In the genomic region with DNA sequence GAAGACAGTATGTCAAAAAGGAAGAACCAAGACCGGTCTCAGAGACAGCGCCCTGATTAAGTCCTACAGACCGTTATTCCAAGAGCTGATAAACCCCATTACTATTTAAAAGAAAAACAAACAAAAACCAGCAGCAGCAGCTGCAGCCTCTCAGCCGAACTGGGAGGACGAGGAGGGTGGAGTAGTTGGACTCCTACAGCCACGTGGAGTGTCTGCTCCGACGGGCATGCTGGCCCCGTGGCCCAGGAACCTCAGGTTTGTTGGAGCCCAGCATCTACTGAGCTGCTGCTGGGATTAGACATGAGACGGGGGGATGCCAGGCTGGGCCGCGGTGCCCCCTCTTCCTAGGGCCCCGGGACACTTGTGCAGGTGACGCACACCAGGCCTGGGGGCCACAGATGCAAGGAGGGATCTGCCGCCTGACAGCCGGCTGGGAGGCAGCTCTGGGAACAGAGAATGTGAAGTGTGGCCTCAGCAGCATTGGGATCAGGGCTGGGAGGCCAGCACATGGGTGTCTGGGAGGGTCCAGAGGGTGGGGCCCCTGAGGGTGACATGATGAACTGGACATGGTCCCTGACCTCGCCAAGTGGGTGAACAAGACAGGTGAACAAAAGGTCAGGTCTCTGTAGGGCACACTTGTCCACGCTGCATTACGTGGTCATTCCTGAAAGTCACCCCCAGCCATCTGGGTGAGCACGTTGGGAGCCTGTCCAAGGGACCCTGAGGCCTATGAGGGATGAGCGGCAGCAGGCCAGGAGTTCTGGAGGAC, we compare ENCODE assay signal across 2 cellular contexts.
TF ChIP-seq lines count a peak whose summit lies in the region.

No MANE protein-coding gene starts in this region.

TF ChIP-seq in SK-N-SH, 30 proteins besides CTCF, POLR2A, EP300 and RAD21 (continued from another document):
- TF ChIP-seq, protein P1, sequence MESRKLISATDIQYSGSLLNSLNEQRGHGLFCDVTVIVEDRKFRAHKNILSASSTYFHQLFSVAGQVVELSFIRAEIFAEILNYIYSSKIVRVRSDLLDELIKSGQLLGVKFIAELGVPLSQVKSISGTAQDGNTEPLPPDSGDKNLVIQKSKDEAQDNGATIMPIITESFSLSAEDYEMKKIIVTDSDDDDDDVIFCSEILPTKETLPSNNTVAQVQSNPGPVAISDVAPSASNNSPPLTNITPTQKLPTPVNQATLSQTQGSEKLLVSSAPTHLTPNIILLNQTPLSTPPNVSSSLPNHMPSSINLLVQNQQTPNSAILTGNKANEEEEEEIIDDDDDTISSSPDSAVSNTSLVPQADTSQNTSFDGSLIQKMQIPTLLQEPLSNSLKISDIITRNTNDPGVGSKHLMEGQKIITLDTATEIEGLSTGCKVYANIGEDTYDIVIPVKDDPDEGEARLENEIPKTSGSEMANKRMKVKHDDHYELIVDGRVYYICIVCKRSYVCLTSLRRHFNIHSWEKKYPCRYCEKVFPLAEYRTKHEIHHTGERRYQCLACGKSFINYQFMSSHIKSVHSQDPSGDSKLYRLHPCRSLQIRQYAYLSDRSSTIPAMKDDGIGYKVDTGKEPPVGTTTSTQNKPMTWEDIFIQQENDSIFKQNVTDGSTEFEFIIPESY (IDR thresholded peaks at IDR 0.05; ENCODE audit: borderline replicate concordance, low read depth) = no peak
- TF ChIP-seq MXI1 (IDR thresholded peaks at IDR 0.05; ENCODE audit: low read depth, low read length) = no peak
- TF ChIP-seq SMC3 (IDR thresholded peaks at IDR 0.05; ENCODE audit: low read depth, low read length) = no peak
- no peak for TF ChIP-seq TEAD4 (IDR thresholded peaks at IDR 0.05; ENCODE audit: borderline replicate concordance, insufficient read depth)
- TF ChIP-seq NRF1 (IDR thresholded peaks at IDR 0.05; ENCODE audit: low read depth, low read length) = no peak
- TF ChIP-seq YY1 (IDR thresholded peaks at IDR 0.05; ENCODE audit: low read depth) = no peak
- no peak for TF ChIP-seq RCOR1 (IDR thresholded peaks at IDR 0.05; ENCODE audit: low read length)
- no peak for TF ChIP-seq TCF12 (IDR thresholded peaks at IDR 0.05)
- TF ChIP-seq, protein P2, sequence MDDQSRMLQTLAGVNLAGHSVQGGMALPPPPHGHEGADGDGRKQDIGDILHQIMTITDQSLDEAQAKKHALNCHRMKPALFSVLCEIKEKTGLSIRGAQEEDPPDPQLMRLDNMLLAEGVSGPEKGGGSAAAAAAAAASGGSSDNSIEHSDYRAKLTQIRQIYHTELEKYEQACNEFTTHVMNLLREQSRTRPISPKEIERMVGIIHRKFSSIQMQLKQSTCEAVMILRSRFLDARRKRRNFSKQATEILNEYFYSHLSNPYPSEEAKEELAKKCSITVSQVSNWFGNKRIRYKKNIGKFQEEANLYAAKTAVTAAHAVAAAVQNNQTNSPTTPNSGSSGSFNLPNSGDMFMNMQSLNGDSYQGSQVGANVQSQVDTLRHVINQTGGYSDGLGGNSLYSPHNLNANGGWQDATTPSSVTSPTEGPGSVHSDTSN (IDR thresholded peaks at IDR 0.05) = no peak
- TF ChIP-seq FOXM1 (IDR thresholded peaks at IDR 0.05; ENCODE audit: low read depth) = no peak
- TF ChIP-seq, protein P3, sequence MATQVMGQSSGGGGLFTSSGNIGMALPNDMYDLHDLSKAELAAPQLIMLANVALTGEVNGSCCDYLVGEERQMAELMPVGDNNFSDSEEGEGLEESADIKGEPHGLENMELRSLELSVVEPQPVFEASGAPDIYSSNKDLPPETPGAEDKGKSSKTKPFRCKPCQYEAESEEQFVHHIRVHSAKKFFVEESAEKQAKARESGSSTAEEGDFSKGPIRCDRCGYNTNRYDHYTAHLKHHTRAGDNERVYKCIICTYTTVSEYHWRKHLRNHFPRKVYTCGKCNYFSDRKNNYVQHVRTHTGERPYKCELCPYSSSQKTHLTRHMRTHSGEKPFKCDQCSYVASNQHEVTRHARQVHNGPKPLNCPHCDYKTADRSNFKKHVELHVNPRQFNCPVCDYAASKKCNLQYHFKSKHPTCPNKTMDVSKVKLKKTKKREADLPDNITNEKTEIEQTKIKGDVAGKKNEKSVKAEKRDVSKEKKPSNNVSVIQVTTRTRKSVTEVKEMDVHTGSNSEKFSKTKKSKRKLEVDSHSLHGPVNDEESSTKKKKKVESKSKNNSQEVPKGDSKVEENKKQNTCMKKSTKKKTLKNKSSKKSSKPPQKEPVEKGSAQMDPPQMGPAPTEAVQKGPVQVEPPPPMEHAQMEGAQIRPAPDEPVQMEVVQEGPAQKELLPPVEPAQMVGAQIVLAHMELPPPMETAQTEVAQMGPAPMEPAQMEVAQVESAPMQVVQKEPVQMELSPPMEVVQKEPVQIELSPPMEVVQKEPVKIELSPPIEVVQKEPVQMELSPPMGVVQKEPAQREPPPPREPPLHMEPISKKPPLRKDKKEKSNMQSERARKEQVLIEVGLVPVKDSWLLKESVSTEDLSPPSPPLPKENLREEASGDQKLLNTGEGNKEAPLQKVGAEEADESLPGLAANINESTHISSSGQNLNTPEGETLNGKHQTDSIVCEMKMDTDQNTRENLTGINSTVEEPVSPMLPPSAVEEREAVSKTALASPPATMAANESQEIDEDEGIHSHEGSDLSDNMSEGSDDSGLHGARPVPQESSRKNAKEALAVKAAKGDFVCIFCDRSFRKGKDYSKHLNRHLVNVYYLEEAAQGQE (IDR thresholded peaks at IDR 0.05; ENCODE audit: low read depth, low read length) = no peak
- no peak for TF ChIP-seq CHD2 (IDR thresholded peaks at IDR 0.05; ENCODE audit: low read length, partially characterized antibody)

TF ChIP-seq in SK-N-SH treated with all-trans-retinoic acid at 6 μM for 48 hours, 23 proteins besides CTCF, POLR2A, EP300 and RAD21 (continued from another document):
- TF ChIP-seq, protein P4, sequence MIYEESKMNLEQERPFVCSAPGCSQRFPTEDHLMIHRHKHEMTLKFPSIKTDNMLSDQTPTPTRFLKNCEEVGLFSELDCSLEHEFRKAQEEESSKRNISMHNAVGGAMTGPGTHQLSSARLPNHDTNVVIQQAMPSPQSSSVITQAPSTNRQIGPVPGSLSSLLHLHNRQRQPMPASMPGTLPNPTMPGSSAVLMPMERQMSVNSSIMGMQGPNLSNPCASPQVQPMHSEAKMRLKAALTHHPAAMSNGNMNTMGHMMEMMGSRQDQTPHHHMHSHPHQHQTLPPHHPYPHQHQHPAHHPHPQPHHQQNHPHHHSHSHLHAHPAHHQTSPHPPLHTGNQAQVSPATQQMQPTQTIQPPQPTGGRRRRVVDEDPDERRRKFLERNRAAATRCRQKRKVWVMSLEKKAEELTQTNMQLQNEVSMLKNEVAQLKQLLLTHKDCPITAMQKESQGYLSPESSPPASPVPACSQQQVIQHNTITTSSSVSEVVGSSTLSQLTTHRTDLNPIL (CRISPR knock-in tag; IDR thresholded peaks at IDR 0.05; ENCODE audit: low read depth) = no peak
- TF ChIP-seq OSR1 (CRISPR knock-in tag; IDR thresholded peaks at IDR 0.05) (no peak), ZNF70 (CRISPR knock-in tag; IDR thresholded peaks at IDR 0.05) (no peak), GLIS3 (CRISPR knock-in tag; IDR thresholded peaks at IDR 0.05) (no peak), ISL1 (CRISPR knock-in tag; IDR thresholded peaks at IDR 0.05) (no peak), TOX (CRISPR knock-in tag; IDR thresholded peaks at IDR 0.05; ENCODE audit: borderline replicate concordance) (no peak), SNAI2 (CRISPR knock-in tag; IDR thresholded peaks at IDR 0.05) (no peak), ARNTL (CRISPR knock-in tag; IDR thresholded peaks at IDR 0.05; ENCODE audit: borderline replicate concordance, low read depth) (no peak)
- TF ChIP-seq, protein P5, sequence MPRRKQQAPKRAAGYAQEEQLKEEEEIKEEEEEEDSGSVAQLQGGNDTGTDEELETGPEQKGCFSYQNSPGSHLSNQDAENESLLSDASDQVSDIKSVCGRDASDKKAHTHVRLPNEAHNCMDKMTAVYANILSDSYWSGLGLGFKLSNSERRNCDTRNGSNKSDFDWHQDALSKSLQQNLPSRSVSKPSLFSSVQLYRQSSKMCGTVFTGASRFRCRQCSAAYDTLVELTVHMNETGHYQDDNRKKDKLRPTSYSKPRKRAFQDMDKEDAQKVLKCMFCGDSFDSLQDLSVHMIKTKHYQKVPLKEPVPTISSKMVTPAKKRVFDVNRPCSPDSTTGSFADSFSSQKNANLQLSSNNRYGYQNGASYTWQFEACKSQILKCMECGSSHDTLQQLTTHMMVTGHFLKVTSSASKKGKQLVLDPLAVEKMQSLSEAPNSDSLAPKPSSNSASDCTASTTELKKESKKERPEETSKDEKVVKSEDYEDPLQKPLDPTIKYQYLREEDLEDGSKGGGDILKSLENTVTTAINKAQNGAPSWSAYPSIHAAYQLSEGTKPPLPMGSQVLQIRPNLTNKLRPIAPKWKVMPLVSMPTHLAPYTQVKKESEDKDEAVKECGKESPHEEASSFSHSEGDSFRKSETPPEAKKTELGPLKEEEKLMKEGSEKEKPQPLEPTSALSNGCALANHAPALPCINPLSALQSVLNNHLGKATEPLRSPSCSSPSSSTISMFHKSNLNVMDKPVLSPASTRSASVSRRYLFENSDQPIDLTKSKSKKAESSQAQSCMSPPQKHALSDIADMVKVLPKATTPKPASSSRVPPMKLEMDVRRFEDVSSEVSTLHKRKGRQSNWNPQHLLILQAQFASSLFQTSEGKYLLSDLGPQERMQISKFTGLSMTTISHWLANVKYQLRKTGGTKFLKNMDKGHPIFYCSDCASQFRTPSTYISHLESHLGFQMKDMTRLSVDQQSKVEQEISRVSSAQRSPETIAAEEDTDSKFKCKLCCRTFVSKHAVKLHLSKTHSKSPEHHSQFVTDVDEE (CRISPR knock-in tag; IDR thresholded peaks at IDR 0.05) = no peak
